In genomic region chr12:57816001-57816854, GRCh38 we compare ENCODE assay signal across 15 cellular contexts. TPM values are rescaled to one million over a fixed set of nuclear protein-coding genes. Genes with fewer than 3 reads are reported as not detected.
DNase-seq lines count a peak whose midpoint lies in the region; ATAC-seq, FAIRE-seq and TF ChIP-seq lines count a peak whose summit lies in the region.
"Had no signal": no experiment of that assay in that cellular context is flagged by ENCODE, and none has a peak within 500 bp of the region (broad histone marks: within the 10 kb centered on the region; RNA-seq: fewer than 3 reads in every experiment).

No MANE protein-coding gene starts in this region.

- peaks cover 0 to 23% (median 0%) of the 10 kb centered on the region in 3 donors for H3K36me3 Mint-ChIP-seq in naive thymus-derived CD8-positive, alpha-beta T cell

- no peak overlapping the region for H2AFZ ChIP-seq in HepG2 (ENCODE audit: low read length)

- H3K4me2 ChIP-seq in HepG2 (ENCODE audit: low read depth, low read length) = no peak overlapping the region

- POLR2A ChIA-PET in HepG2 (lab: Yijun Ruan, JAX) = interaction anchor here (0.8 kb wide), 1 partner anchor 30 kb away, joined by 3 read pairs; the partner anchor contains the start of gene CTDSP2
- POLR2A ChIA-PET in naive thymus-derived CD8-positive, alpha-beta T cell (lab: Charles Lee) = interaction anchor here (1.3 kb wide), 1 partner anchor 28 kb away, joined by 3 read pairs; no protein-coding TSS in a partner anchor
- POLR2A ChIA-PET in GM10248 (lab: Yijun Ruan, JAX) = no interaction called here

- H3K36me3 ChIP-seq in HepG2 (replicated peaks in 1 of 2; ENCODE audit: control insufficient read depth in 1 of 2, insufficient read depth in 2 of 2, low read length in 2 of 2) (no peaks in the 10 kb centered on the region), right lobe of liver (peaks cover 0 to 5% (median 0%) of the 10 kb centered on the region in 4 donors), sigmoid colon (peaks cover 0 to 40% (median 8%) of the 10 kb centered on the region in 4 donors)

- H3K27ac ChIP-seq in HepG2 (ENCODE audit: extremely low read length, insufficient read depth, low read length) (no peak overlapping the region), right lobe of liver (no peak overlapping the region), foreskin keratinocyte (no peak overlapping the region), sigmoid colon (peak overlapping the region in 2 of 4 donors; percentile 54 to 69)
- H3K27ac ChIP-seq: body of pancreas had no signal

- intact Hi-C loops in HepG2 (cut with micrococcal nuclease; ENCODE audit: unreplicated experiment) = no loop called here
- intact Hi-C loops in right lobe of liver (cut with DNase I) = no loop called here
- intact Hi-C loops in sigmoid colon (cut with DNase I) = no loop called here

- no peak for TF ChIP-seq EP300 in HepG2 (IDR thresholded peaks at IDR 0.05; ENCODE audit: low read depth in 2 of 2, low read length in 2 of 2)
- TF ChIP-seq EP300 in HepG2 (CRISPR knock-in tag; IDR thresholded peaks at IDR 0.05; ENCODE audit: borderline replicate concordance) = no peak
- TF ChIP-seq EP300 in sigmoid colon (IDR thresholded peaks at IDR 0.05) = no peak

- no peak for TF ChIP-seq POLR2A in HepG2 (IDR thresholded peaks at IDR 0.05; ENCODE audit: insufficient read depth in 1 of 2, low read depth in 2 of 2, low read length in 2 of 2)
- TF ChIP-seq POLR2A in right lobe of liver (IDR thresholded peaks at IDR 0.05) = no peak
- TF ChIP-seq POLR2A in sigmoid colon (IDR thresholded peaks at IDR 0.05) = no peak

- in situ Hi-C loops in HepG2 (cut with HindIII; ENCODE audit: extremely low pct_ligation_motif_present, low pct_unique_long_range_greater_than_20kb) = no loop called here

- DNase-seq in HepG2 (ENCODE audit: low spot score) = no peak
- no peak for DNase-seq in right lobe of liver
- DNase-seq in naive thymus-derived CD8-positive, alpha-beta T cell = no peak
- no peak for DNase-seq in GM10248 (ENCODE audit: extremely low spot score)
- DNase-seq in foreskin keratinocyte = no peak
- DNase-seq in sigmoid colon = no peak
- DNase-seq in COLO829 (ENCODE audit: low spot score) = no peak
- DNase-seq: activated CD4-positive, alpha-beta T cell treated with anti-CD3 and anti-CD28 coated beads, Interleukin-2, amount 50 U/mL, for 48 hours; DND-41; MM.1S; naive B cell; stimulated activated CD4-positive, alpha-beta T cell treated with anti-CD3 and anti-CD28 coated beads, Interleukin-2, amount 100 ng/mL, for 24 hours had no signal

- H3K4me3 ChIP-seq in HepG2 (replicated peaks in 1 of 3; ENCODE audit: insufficient read depth in 1 of 3, low read depth in 2 of 3, low read length in 3 of 3) = no peak overlapping the region
- no peak overlapping the region for H3K4me3 ChIP-seq in right lobe of liver
- no peak overlapping the region for H3K4me3 ChIP-seq in sigmoid colon
- H3K4me3 ChIP-seq: body of pancreas had no signal

- H3K27ac Mint-ChIP-seq in naive thymus-derived CD8-positive, alpha-beta T cell = peak overlapping the region in 6 of 10 donors; percentile 33 to 83 (median 44)
- H3K27ac Mint-ChIP-seq: activated T-helper 2 cell treated with anti-CD3 and anti-CD28 coated beads, Interferon-gamma antibody, Interleukin-2, Interleukin-4, amounts not matched to agents 10 μg/mL and 5 μg/mL and 100 μg/mL, durations not matched to agents 14 hours and 24 hours and 36 hours had no signal

- no peaks in the 10 kb centered on the region for H3K9me3 ChIP-seq in HepG2 (ENCODE audit: low read length)
- H3K9me3 ChIP-seq in right lobe of liver = no peaks in the 10 kb centered on the region
- H3K9me3 ChIP-seq in sigmoid colon = no peaks in the 10 kb centered on the region
- H3K9me3 ChIP-seq: body of pancreas had no signal

- H3K4me3 Mint-ChIP-seq in naive thymus-derived CD8-positive, alpha-beta T cell = no peak overlapping the region
- H3K4me3 Mint-ChIP-seq: naive B cell had no signal

- H3K9ac ChIP-seq in HepG2 (ENCODE audit: insufficient read depth, low read depth, low read length) = no peak overlapping the region

- H3K27me3 ChIP-seq in HepG2 (ENCODE audit: control insufficient read depth in 1 of 2, insufficient read depth in 2 of 2, low read length in 2 of 2) (no peaks in the 10 kb centered on the region), right lobe of liver (no peaks in the 10 kb centered on the region), foreskin keratinocyte (no peaks in the 10 kb centered on the region), sigmoid colon (no peaks in the 10 kb centered on the region)
- H3K27me3 ChIP-seq: body of pancreas had no signal

- FAIRE-seq in HepG2 (lab: Jason Lieb, UNC) = no peak

- H3K4me1 ChIP-seq in HepG2 (ENCODE audit: insufficient read depth, low read length) (peaks cover 92% of the 10 kb centered on the region), right lobe of liver (peaks cover 0 to 43% (median 0%) of the 10 kb centered on the region in 4 donors), foreskin keratinocyte (no peaks in the 10 kb centered on the region), sigmoid colon (peaks cover 5 to 62% (median 39%) of the 10 kb centered on the region in 4 donors)
- H3K4me1 ChIP-seq: body of pancreas had no signal

- H3K9me3 Mint-ChIP-seq in naive thymus-derived CD8-positive, alpha-beta T cell = no peaks in the 10 kb centered on the region
- H3K9me3 Mint-ChIP-seq: activated T-helper 2 cell treated with anti-CD3 and anti-CD28 coated beads, Interferon-gamma antibody, Interleukin-2, Interleukin-4, amounts not matched to agents 10 μg/mL and 5 μg/mL and 100 μg/mL, durations not matched to agents 14 hours and 24 hours and 36 hours; naive B cell had no signal

- peaks cover 6 to 10% (median 6%) of the 10 kb centered on the region in 4 donors for H3K4me1 Mint-ChIP-seq in naive thymus-derived CD8-positive, alpha-beta T cell

- no peaks in the 10 kb centered on the region for H3K27me3 Mint-ChIP-seq in naive thymus-derived CD8-positive, alpha-beta T cell
- H3K27me3 Mint-ChIP-seq: naive B cell had no signal

- H4K20me1 ChIP-seq in HepG2 (ENCODE audit: insufficient read depth, low read length) = no peaks in the 10 kb centered on the region

- no peak for TF ChIP-seq RAD21 in HepG2 (CRISPR knock-in tag; IDR thresholded peaks at IDR 0.05)

- CTCF ChIA-PET in HepG2 (lab: Yijun Ruan, JAX; ENCODE audit: low intra/inter-chr PET ratio, low total read pairs) (interaction anchor here (1.1 kb wide), 1 partner anchor 89 kb away, joined by 3 read pairs; no protein-coding TSS in a partner anchor), GM10248 (lab: Yijun Ruan, JAX) (interaction anchor here (1.6 to 5.0 kb wide), 6 partner anchors 10 to 81 kb away, joined by 3 to 30 read pairs (median 6); no protein-coding TSS in a partner anchor)

- no TSS peak for BruUV-seq in HepG2 (replicated peaks; lab: Mats Ljungman, UMichigan)

- no peaks in the 10 kb centered on the region for H3K79me2 ChIP-seq in HepG2 (ENCODE audit: insufficient read depth, low read length)

- no peak for ATAC-seq in HepG2
- ATAC-seq in right lobe of liver = no peak
- peak; percentile 5; the same call in 2 of the 3 replicates for ATAC-seq in SK-N-SH treated with all-trans-retinoic acid at 6 μM for 48 hours
- no peak for ATAC-seq in naive thymus-derived CD8-positive, alpha-beta T cell
- ATAC-seq in foreskin keratinocyte = no peak

- 62% methylated on average over 3 of the region's 3 CpGs for WGBS in HepG2 (ENCODE audit: low lambda C conversion rate)
- 17% methylated on average over 1 of the region's 3 CpGs for WGBS in right lobe of liver (ENCODE audit: insufficient coverage, low coverage, low lambda C conversion rate, missing lambda C conversion rate)
- WGBS in sigmoid colon, 2 donors = 31 to 69% methylated on average over 3 of the region's 3 CpGs

- TF ChIP-seq CTCF in HepG2 (CRISPR knock-in tag; IDR thresholded peaks at IDR 0.05) (no peak), right lobe of liver (IDR thresholded peaks at IDR 0.05) (no peak), GM10248 (IDR thresholded peaks at IDR 0.05; ENCODE audit: control extremely low read depth, extremely low read depth, low read depth, missing control alignments) (no peak), foreskin keratinocyte (conservative IDR thresholded peaks at IDR 0.05) (no peak), sigmoid colon (IDR thresholded peaks at IDR 0.05) (no peak)

RNA-seq across cellular contexts. Expression of gene AVIL, which starts 2.3 kb away (rescaled TPM):
- 0.53 and 1.2 TPM in 2 replicates for total RNA-seq in HepG2 (2016; rRNA removed; fragmentation: Illumina TruSeq; extraction: Trizol)
- total RNA-seq in HepG2 (2016; cell fraction: cytosol; rRNA removed; fragmentation: Illumina TruSeq; extraction: Trizol; ENCODE audit: low read depth) = 0.18 and 0.30 TPM in 2 replicates
- 0.52 and 0.54 TPM in 2 replicates for total RNA-seq in HepG2 (2016; cell fraction: insoluble cytoplasmic fraction; rRNA removed; fragmentation: Illumina TruSeq; extraction: Trizol)
- total RNA-seq in HepG2 (2016; cell fraction: membrane; rRNA removed; fragmentation: Illumina TruSeq; extraction: Trizol) = 0.21 and 0.40 TPM in 2 replicates
- 0.44 and 0.59 TPM in 2 replicates for total RNA-seq in HepG2 (2016; cell fraction: nucleus; rRNA removed; fragmentation: Illumina TruSeq; extraction: Trizol)
- 1.4 and 2.0 TPM in 2 replicates for polyA plus RNA-seq in HepG2 (2011; rRNA removed)
- 0.56 and 0.60 TPM in 2 replicates for polyA plus RNA-seq in HepG2 (2011; cell fraction: cytosol; rRNA removed)
- 3.6 and 16.3 TPM in 2 replicates for polyA plus RNA-seq in HepG2 (2011; cell fraction: nucleus; rRNA removed)
- 1.6 and 2.2 TPM in 2 replicates for polyA plus RNA-seq in HepG2 (2012)
- 0.09 TPM in 1 of 2 replicates, not detected in the other for polyA plus RNA-seq in HepG2 (2016; cell fraction: cytosol; fragmentation: Illumina TruSeq; extraction: Trizol; ENCODE audit: low read depth)
- polyA plus RNA-seq in HepG2 (2016; cell fraction: insoluble cytoplasmic fraction; fragmentation: Illumina TruSeq; extraction: Trizol; ENCODE audit: low read depth) = 0.40 and 0.47 TPM in 2 replicates
- 0.12 and 0.19 TPM in 2 replicates for polyA plus RNA-seq in HepG2 (2016; cell fraction: membrane; fragmentation: Illumina TruSeq; extraction: Trizol; ENCODE audit: low read depth)
- 1.2 and 1.8 TPM in 2 replicates for polyA plus RNA-seq in HepG2 (2016; cell fraction: nucleus; fragmentation: Illumina TruSeq; extraction: Trizol; ENCODE audit: insufficient read depth, low read depth)
- 0.54 and 2.1 TPM in 2 replicates for polyA minus RNA-seq in HepG2 (2011; rRNA and poly(A)+ RNA removed; ENCODE audit: low replicate concordance)
- 0.70 and 1.2 TPM in 2 replicates for polyA minus RNA-seq in HepG2 (2011; cell fraction: cytosol; rRNA and poly(A)+ RNA removed)
- 3.6 and 3.7 TPM in 2 replicates for polyA minus RNA-seq in HepG2 (2011; cell fraction: nucleus; rRNA and poly(A)+ RNA removed)
- total RNA-seq in right lobe of liver = 1 to 10 TPM; 1.5 to 6.3 (median 5.0) TPM
- total RNA-seq in naive thymus-derived CD8-positive, alpha-beta T cell = 10 to 100 TPM; 13.4 to 16.8 TPM
- under 1 TPM; 0.11 to 0.80 (median 0.13) TPM for polyA plus RNA-seq in naive thymus-derived CD8-positive, alpha-beta T cell
- total RNA-seq in foreskin keratinocyte = 0.51 and 0.63 TPM in 2 replicates
- polyA plus RNA-seq in foreskin keratinocyte = 0.28 TPM in 2 replicates
- 10 to 100 TPM in 1 of 4 donors, 1 to 10 TPM in 3; 2.1 to 12.2 (median 5.1) TPM for total RNA-seq in sigmoid colon
- 10 to 100 TPM in 1 of 3 donors, 1 to 10 TPM in 2; 6.2 to 11.4 (median 8.3) TPM for polyA plus RNA-seq in sigmoid colon

RNA-seq across cellular contexts. Expression of gene CTDSP2, which starts 30.3 kb away (rescaled TPM):
- 38.1 and 42.4 TPM in 2 replicates for total RNA-seq in HepG2 (2016; rRNA removed; fragmentation: Illumina TruSeq; extraction: Trizol)
- 20.5 and 21.6 TPM in 2 replicates for total RNA-seq in HepG2 (2016; cell fraction: cytosol; rRNA removed; fragmentation: Illumina TruSeq; extraction: Trizol; ENCODE audit: low read depth)
- total RNA-seq in HepG2 (2016; cell fraction: insoluble cytoplasmic fraction; rRNA removed; fragmentation: Illumina TruSeq; extraction: Trizol) = 37.7 and 41.1 TPM in 2 replicates
- total RNA-seq in HepG2 (2016; cell fraction: membrane; rRNA removed; fragmentation: Illumina TruSeq; extraction: Trizol) = 60.6 and 65.1 TPM in 2 replicates
- 35.7 and 38.6 TPM in 2 replicates for total RNA-seq in HepG2 (2016; cell fraction: nucleus; rRNA removed; fragmentation: Illumina TruSeq; extraction: Trizol)
- polyA plus RNA-seq in HepG2 (2011; rRNA removed) = 82.5 and 91.3 TPM in 2 replicates
- 94.6 and 96.0 TPM in 2 replicates for polyA plus RNA-seq in HepG2 (2011; cell fraction: cytosol; rRNA removed)
- polyA plus RNA-seq in HepG2 (2011; cell fraction: nucleus; rRNA removed) = 121 and 124 TPM in 2 replicates
- polyA plus RNA-seq in HepG2 (2012) = 68.6 and 96.3 TPM in 2 replicates
- polyA plus RNA-seq in HepG2 (2016; cell fraction: cytosol; fragmentation: Illumina TruSeq; extraction: Trizol; ENCODE audit: low read depth) = 59.2 and 67.3 TPM in 2 replicates
- 57.7 and 67.3 TPM in 2 replicates for polyA plus RNA-seq in HepG2 (2016; cell fraction: insoluble cytoplasmic fraction; fragmentation: Illumina TruSeq; extraction: Trizol; ENCODE audit: low read depth)
- polyA plus RNA-seq in HepG2 (2016; cell fraction: membrane; fragmentation: Illumina TruSeq; extraction: Trizol; ENCODE audit: low read depth) = 88.5 and 93.3 TPM in 2 replicates
- polyA plus RNA-seq in HepG2 (2016; cell fraction: nucleus; fragmentation: Illumina TruSeq; extraction: Trizol; ENCODE audit: insufficient read depth, low read depth) = 61.0 and 66.5 TPM in 2 replicates
- polyA minus RNA-seq in HepG2 (2011; rRNA and poly(A)+ RNA removed; ENCODE audit: low replicate concordance) = 118 and 141 TPM in 2 replicates
- 57.9 and 82.7 TPM in 2 replicates for polyA minus RNA-seq in HepG2 (2011; cell fraction: cytosol; rRNA and poly(A)+ RNA removed)
- polyA minus RNA-seq in HepG2 (2011; cell fraction: nucleus; rRNA and poly(A)+ RNA removed) = 88.2 and 116 TPM in 2 replicates
- 10 to 100 TPM; 39.3 to 84.2 (median 64.7) TPM for total RNA-seq in right lobe of liver
- total RNA-seq in naive thymus-derived CD8-positive, alpha-beta T cell = 100 to 1,000 TPM; 258 to 262 TPM
- 10 to 100 TPM; 51.4 to 81.2 (median 71.5) TPM for polyA plus RNA-seq in naive thymus-derived CD8-positive, alpha-beta T cell
- total RNA-seq in foreskin keratinocyte = 55.3 and 60.4 TPM in 2 replicates
- 31.9 and 32.1 TPM in 2 replicates for polyA plus RNA-seq in foreskin keratinocyte
- total RNA-seq in sigmoid colon = 100 to 1,000 TPM; 121 to 183 (median 135) TPM
- polyA plus RNA-seq in sigmoid colon = 100 to 1,000 TPM in 2 of 3 donors, 10 to 100 TPM in 1; 85.3 to 122 (median 105) TPM

RNA-seq across cellular contexts. Expression of gene TSFM, which starts 33.6 kb away (rescaled TPM):
- total RNA-seq in HepG2 (2016; rRNA removed; fragmentation: Illumina TruSeq; extraction: Trizol) (68.3 and 89.7 TPM in 2 replicates), right lobe of liver (10 to 100 TPM; 25.6 to 40.2 (median 30.9) TPM), foreskin keratinocyte (33.7 and 35.3 TPM in 2 replicates), sigmoid colon (10 to 100 TPM in 3 of 4 donors, 1 to 10 TPM in 1; 8.0 to 29.6 (median 25.3) TPM)
- total RNA-seq in HepG2 (2016; cell fraction: cytosol; rRNA removed; fragmentation: Illumina TruSeq; extraction: Trizol; ENCODE audit: low read depth) = 3.6 and 5.5 TPM in 2 replicates
- total RNA-seq in HepG2 (2016; cell fraction: insoluble cytoplasmic fraction; rRNA removed; fragmentation: Illumina TruSeq; extraction: Trizol) = 68.1 and 86.4 TPM in 2 replicates
- 11.5 and 12.6 TPM in 2 replicates for total RNA-seq in HepG2 (2016; cell fraction: membrane; rRNA removed; fragmentation: Illumina TruSeq; extraction: Trizol)
- 22.8 and 27.6 TPM in 2 replicates for total RNA-seq in HepG2 (2016; cell fraction: nucleus; rRNA removed; fragmentation: Illumina TruSeq; extraction: Trizol)
- polyA plus RNA-seq in HepG2 (2011; rRNA removed) (24.0 and 29.8 TPM in 2 replicates), foreskin keratinocyte (53.1 and 57.4 TPM in 2 replicates), sigmoid colon (10 to 100 TPM; 36.0 to 49.3 (median 47.9) TPM)
- polyA plus RNA-seq in HepG2 (2011; cell fraction: cytosol; rRNA removed) = 23.1 and 23.8 TPM in 2 replicates
- polyA plus RNA-seq in HepG2 (2011; cell fraction: nucleus; rRNA removed) = 7.3 and 7.5 TPM in 2 replicates
- polyA plus RNA-seq in HepG2 (2012) = 31.2 and 34.6 TPM in 2 replicates
- polyA plus RNA-seq in HepG2 (2016; cell fraction: cytosol; fragmentation: Illumina TruSeq; extraction: Trizol; ENCODE audit: low read depth) = 5.3 and 5.4 TPM in 2 replicates
- polyA plus RNA-seq in HepG2 (2016; cell fraction: insoluble cytoplasmic fraction; fragmentation: Illumina TruSeq; extraction: Trizol; ENCODE audit: low read depth) = 85.2 and 97.5 TPM in 2 replicates
- 10.7 TPM in 2 replicates for polyA plus RNA-seq in HepG2 (2016; cell fraction: membrane; fragmentation: Illumina TruSeq; extraction: Trizol; ENCODE audit: low read depth)
- 48.3 and 48.4 TPM in 2 replicates for polyA plus RNA-seq in HepG2 (2016; cell fraction: nucleus; fragmentation: Illumina TruSeq; extraction: Trizol; ENCODE audit: insufficient read depth, low read depth)
- 8.7 and 16.9 TPM in 2 replicates for polyA minus RNA-seq in HepG2 (2011; rRNA and poly(A)+ RNA removed; ENCODE audit: low replicate concordance)
- 6.6 and 10.7 TPM in 2 replicates for polyA minus RNA-seq in HepG2 (2011; cell fraction: cytosol; rRNA and poly(A)+ RNA removed)
- polyA minus RNA-seq in HepG2 (2011; cell fraction: nucleus; rRNA and poly(A)+ RNA removed) = 9.7 and 11.1 TPM in 2 replicates
- total RNA-seq in naive thymus-derived CD8-positive, alpha-beta T cell = 10 to 100 TPM; 18.9 to 29.0 TPM
- 10 to 100 TPM; 25.5 to 31.0 (median 28.3) TPM for polyA plus RNA-seq in naive thymus-derived CD8-positive, alpha-beta T cell

RNA-seq across cellular contexts. Expression of gene EEF1AKMT3, which starts 43.8 kb away (rescaled TPM):
- 4.7 and 6.6 TPM in 2 replicates for total RNA-seq in HepG2 (2016; rRNA removed; fragmentation: Illumina TruSeq; extraction: Trizol)
- total RNA-seq in HepG2 (2016; cell fraction: cytosol; rRNA removed; fragmentation: Illumina TruSeq; extraction: Trizol; ENCODE audit: low read depth) = 1.7 and 1.9 TPM in 2 replicates
- 5.0 and 5.9 TPM in 2 replicates for total RNA-seq in HepG2 (2016; cell fraction: insoluble cytoplasmic fraction; rRNA removed; fragmentation: Illumina TruSeq; extraction: Trizol)
- total RNA-seq in HepG2 (2016; cell fraction: membrane; rRNA removed; fragmentation: Illumina TruSeq; extraction: Trizol) = 6.1 TPM in 2 replicates
- 3.5 and 3.8 TPM in 2 replicates for total RNA-seq in HepG2 (2016; cell fraction: nucleus; rRNA removed; fragmentation: Illumina TruSeq; extraction: Trizol)
- 10.8 and 11.4 TPM in 2 replicates for polyA plus RNA-seq in HepG2 (2011; rRNA removed)
- polyA plus RNA-seq in HepG2 (2011; cell fraction: cytosol; rRNA removed) = 9.7 and 10.4 TPM in 2 replicates
- 8.1 and 9.8 TPM in 2 replicates for polyA plus RNA-seq in HepG2 (2011; cell fraction: nucleus; rRNA removed)
- polyA plus RNA-seq in HepG2 (2012) = 7.8 and 9.8 TPM in 2 replicates
- 1.3 and 1.5 TPM in 2 replicates for polyA plus RNA-seq in HepG2 (2016; cell fraction: cytosol; fragmentation: Illumina TruSeq; extraction: Trizol; ENCODE audit: low read depth)
- 6.4 and 8.5 TPM in 2 replicates for polyA plus RNA-seq in HepG2 (2016; cell fraction: insoluble cytoplasmic fraction; fragmentation: Illumina TruSeq; extraction: Trizol; ENCODE audit: low read depth)
- polyA plus RNA-seq in HepG2 (2016; cell fraction: membrane; fragmentation: Illumina TruSeq; extraction: Trizol; ENCODE audit: low read depth) = 5.3 and 6.0 TPM in 2 replicates
- polyA plus RNA-seq in HepG2 (2016; cell fraction: nucleus; fragmentation: Illumina TruSeq; extraction: Trizol; ENCODE audit: insufficient read depth, low read depth) = 10.5 TPM in 2 replicates
- 6.5 and 19.9 TPM in 2 replicates for polyA minus RNA-seq in HepG2 (2011; rRNA and poly(A)+ RNA removed; ENCODE audit: low replicate concordance)
- polyA minus RNA-seq in HepG2 (2011; cell fraction: cytosol; rRNA and poly(A)+ RNA removed) = 5.5 and 6.4 TPM in 2 replicates
- 3.5 and 5.6 TPM in 2 replicates for polyA minus RNA-seq in HepG2 (2011; cell fraction: nucleus; rRNA and poly(A)+ RNA removed)
- total RNA-seq in right lobe of liver = 1 to 10 TPM; 3.2 to 5.5 (median 3.7) TPM
- total RNA-seq in naive thymus-derived CD8-positive, alpha-beta T cell = 1 to 10 TPM; 2.9 to 4.0 TPM
- polyA plus RNA-seq in naive thymus-derived CD8-positive, alpha-beta T cell = 1 to 10 TPM; 1.4 to 4.2 (median 1.8) TPM
- total RNA-seq in foreskin keratinocyte = 4.0 and 4.5 TPM in 2 replicates
- 2.9 and 3.2 TPM in 2 replicates for polyA plus RNA-seq in foreskin keratinocyte
- total RNA-seq in sigmoid colon = 10 to 100 TPM in 2 of 4 donors, 1 to 10 TPM in 2; 9.0 to 11.9 (median 10.6) TPM
- polyA plus RNA-seq in sigmoid colon = 1 to 10 TPM; 1.6 to 8.4 (median 2.5) TPM

RNA-seq across cellular contexts. Expression of gene METTL1, which starts 44.3 kb away (rescaled TPM):
- total RNA-seq in HepG2 (2016; rRNA removed; fragmentation: Illumina TruSeq; extraction: Trizol) = 34.7 and 35.5 TPM in 2 replicates
- 13.7 and 15.7 TPM in 2 replicates for total RNA-seq in HepG2 (2016; cell fraction: cytosol; rRNA removed; fragmentation: Illumina TruSeq; extraction: Trizol; ENCODE audit: low read depth)
- 35.1 and 37.6 TPM in 2 replicates for total RNA-seq in HepG2 (2016; cell fraction: insoluble cytoplasmic fraction; rRNA removed; fragmentation: Illumina TruSeq; extraction: Trizol)
- 18.6 and 19.7 TPM in 2 replicates for total RNA-seq in HepG2 (2016; cell fraction: membrane; rRNA removed; fragmentation: Illumina TruSeq; extraction: Trizol)
- total RNA-seq in HepG2 (2016; cell fraction: nucleus; rRNA removed; fragmentation: Illumina TruSeq; extraction: Trizol) = 22.7 and 26.8 TPM in 2 replicates
- polyA plus RNA-seq in HepG2 (2011; rRNA removed) = 36.9 and 38.3 TPM in 2 replicates
- 22.7 and 24.5 TPM in 2 replicates for polyA plus RNA-seq in HepG2 (2011; cell fraction: cytosol; rRNA removed)
- 38.6 and 43.0 TPM in 2 replicates for polyA plus RNA-seq in HepG2 (2011; cell fraction: nucleus; rRNA removed)
- 21.2 and 23.6 TPM in 2 replicates for polyA plus RNA-seq in HepG2 (2012)
- 11.4 and 14.1 TPM in 2 replicates for polyA plus RNA-seq in HepG2 (2016; cell fraction: cytosol; fragmentation: Illumina TruSeq; extraction: Trizol; ENCODE audit: low read depth)
- 46.1 and 52.2 TPM in 2 replicates for polyA plus RNA-seq in HepG2 (2016; cell fraction: insoluble cytoplasmic fraction; fragmentation: Illumina TruSeq; extraction: Trizol; ENCODE audit: low read depth)
- polyA plus RNA-seq in HepG2 (2016; cell fraction: membrane; fragmentation: Illumina TruSeq; extraction: Trizol; ENCODE audit: low read depth) = 15.5 and 17.6 TPM in 2 replicates
- polyA plus RNA-seq in HepG2 (2016; cell fraction: nucleus; fragmentation: Illumina TruSeq; extraction: Trizol; ENCODE audit: insufficient read depth, low read depth) = 43.2 and 53.1 TPM in 2 replicates
- polyA minus RNA-seq in HepG2 (2011; rRNA and poly(A)+ RNA removed; ENCODE audit: low replicate concordance) = 49.2 and 64.0 TPM in 2 replicates
- polyA minus RNA-seq in HepG2 (2011; cell fraction: cytosol; rRNA and poly(A)+ RNA removed) = 9.4 and 10.6 TPM in 2 replicates
- 58.3 and 58.5 TPM in 2 replicates for polyA minus RNA-seq in HepG2 (2011; cell fraction: nucleus; rRNA and poly(A)+ RNA removed)
- 10 to 100 TPM in 5 of 6 experiments, 1 to 10 TPM in 1; 9.7 to 13.6 (median 10.3) TPM for total RNA-seq in right lobe of liver
- 10 to 100 TPM; 14.6 to 17.6 TPM for total RNA-seq in naive thymus-derived CD8-positive, alpha-beta T cell
- polyA plus RNA-seq in naive thymus-derived CD8-positive, alpha-beta T cell = 10 to 100 TPM; 12.9 to 21.7 (median 18.7) TPM
- 19.1 and 23.3 TPM in 2 replicates for total RNA-seq in foreskin keratinocyte
- polyA plus RNA-seq in foreskin keratinocyte = 35.3 and 41.9 TPM in 2 replicates
- 10 to 100 TPM in 1 of 4 donors, 1 to 10 TPM in 3; 3.8 to 12.2 (median 7.4) TPM for total RNA-seq in sigmoid colon
- 10 to 100 TPM in 2 of 3 donors, 1 to 10 TPM in 1; 7.6 to 16.7 (median 10.2) TPM for polyA plus RNA-seq in sigmoid colon
